In the genomic region with DNA sequence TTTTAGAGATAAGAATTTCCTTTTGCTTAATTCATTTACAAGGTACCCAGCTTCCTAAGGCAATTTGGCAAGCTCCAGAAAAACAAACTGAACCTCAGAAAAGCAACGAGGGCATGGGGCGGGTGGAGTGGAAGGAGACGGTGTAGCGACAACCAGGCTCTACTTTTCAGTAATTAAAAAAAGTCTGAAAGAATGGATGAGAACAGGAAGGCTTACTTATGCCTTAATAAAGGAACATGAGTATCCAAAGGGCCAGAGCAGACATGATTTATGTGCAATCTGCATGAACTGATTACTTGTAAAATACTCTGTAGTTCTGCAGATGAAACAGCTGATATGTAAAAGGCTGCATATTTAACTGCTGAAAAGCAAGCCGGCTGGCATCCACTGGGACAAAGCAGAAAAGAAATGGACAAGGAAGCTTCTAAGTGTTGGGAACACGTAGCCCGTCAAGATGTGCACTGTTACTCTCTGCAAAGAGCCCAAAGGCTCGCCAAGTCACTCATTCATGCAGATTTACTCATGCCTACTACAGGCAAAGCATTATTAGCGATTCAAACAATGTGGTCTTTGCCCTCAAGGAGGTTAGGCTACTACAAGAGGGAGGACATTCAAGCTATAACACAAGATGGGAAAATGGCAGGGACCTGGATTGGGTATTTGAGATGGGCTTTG, we compare ENCODE assay signal across 1 cellular context.
TF ChIP-seq lines count a peak whose summit lies in the region.

No MANE protein-coding gene starts in this region.

TF ChIP-seq in H1, 55 proteins besides CTCF, POLR2A, EP300 and RAD21:
- no peak for TF ChIP-seq SUZ12 (IDR thresholded peaks at IDR 0.05; ENCODE audit: low read length)
- no peak for TF ChIP-seq CHD1 (IDR thresholded peaks at IDR 0.05; ENCODE audit: low read depth, low read length)
- TF ChIP-seq RXRA (IDR thresholded peaks at IDR 0.05; ENCODE audit: insufficient read depth, low read depth, low read length): no peak
- TF ChIP-seq HDAC2 (IDR thresholded peaks at IDR 0.05; ENCODE audit: borderline replicate concordance in 1 of 2, low read depth in 2 of 2, low read length in 2 of 2): no peak
- TF ChIP-seq JUN (IDR thresholded peaks at IDR 0.05; ENCODE audit: low read depth, low read length): no peak
- TF ChIP-seq POLR2AphosphoS5 (IDR thresholded peaks at IDR 0.05; ENCODE audit: low read depth, low read length): no peak
